Comparison of ENCODE assay signal across 16 cellular contexts in the genomic region with DNA sequence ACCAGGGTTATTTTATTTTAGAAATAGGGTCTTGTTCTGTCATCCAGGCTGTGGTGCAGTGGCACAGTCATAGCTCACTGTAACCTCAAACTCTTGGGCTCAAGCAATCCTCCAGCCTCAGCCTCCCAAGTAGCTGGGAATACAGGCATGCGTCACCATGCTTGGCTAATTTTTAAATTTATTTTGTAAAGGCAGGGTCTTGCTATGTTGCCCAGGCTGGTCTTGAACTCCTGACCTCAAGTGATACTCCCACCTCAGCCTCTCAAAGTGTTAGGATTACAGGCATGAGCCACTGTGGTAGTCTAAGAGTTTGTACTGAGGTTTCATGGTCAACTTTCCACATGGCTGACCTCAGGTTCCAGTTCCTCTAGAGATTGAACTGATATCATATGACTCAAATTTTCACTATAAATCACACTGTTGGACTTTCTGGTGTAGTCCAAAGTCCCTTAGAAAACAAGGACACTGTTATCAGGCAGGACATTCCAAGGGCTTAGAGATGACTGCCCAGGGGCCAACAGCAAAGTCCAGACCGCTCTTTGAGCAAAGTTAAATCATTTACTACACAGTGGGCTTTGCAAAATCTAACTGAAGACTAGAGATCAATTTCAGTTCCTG.
A peak's percentile ranks its signal among the peaks of the same experiment; 100 is the strongest.
DNase-seq lines count a peak whose midpoint lies in the region; ATAC-seq and TF ChIP-seq lines count a peak whose summit lies in the region.
"Had no signal": no experiment of that assay in that cellular context is flagged by ENCODE, and none has a peak within 500 bp of the region (broad histone marks: within the 10 kb centered on the region; RNA-seq: fewer than 3 reads in every experiment).

No MANE protein-coding gene starts in this region.

- H3K27me3 ChIP-seq in transverse colon = no peaks in the 10 kb centered on the region

- 74% methylated on average over 2 of the region's 2 CpGs; no CpG with 5 or more reads in 1 of the 2 donors for whole genome bisulfite sequencing in transverse colon (ENCODE audit: low coverage in 1 of 2), 2 donors

- no peaks in the 10 kb centered on the region for H3K9me3 ChIP-seq in transverse colon

- no peaks in the 10 kb centered on the region for H3K27me3 Mint-ChIP-seq in memory B cell
- no peaks in the 10 kb centered on the region for H3K27me3 Mint-ChIP-seq in T-helper 2 cell treated with Interferon-gamma antibody and Interleukin-4, amounts not matched to agents 5 μg/mL and 100 μg/mL, for 36 hours (ENCODE audit: low read depth)
- H3K27me3 Mint-ChIP-seq: effector memory CD8-positive, alpha-beta T cell had no signal

- no peaks in the 10 kb centered on the region for H3K36me3 ChIP-seq in transverse colon

- ATAC-seq in GM18858 (IDR thresholded peaks at IDR 0.05; ENCODE audit: unreplicated experiment) (peak; percentile 90), GM21825 (IDR thresholded peaks at IDR 0.05; ENCODE audit: unreplicated experiment) (peak; percentile 70), HG03442 (IDR thresholded peaks at IDR 0.05; ENCODE audit: unreplicated experiment) (peak; percentile 85), memory B cell (ENCODE audit: low read depth) (peak; percentile 63)
- ATAC-seq: effector memory CD8-positive, alpha-beta T cell; stimulated activated naive CD8-positive, alpha-beta T cell treated with anti-CD3 and anti-CD28 coated beads, Interleukin-15, Interleukin-2, amounts not matched to agents 100 U/mL and 50 U/mL, for 24 hours had no signal

- TF ChIP-seq POLR2A in transverse colon (IDR thresholded peaks at IDR 0.05) = no peak

- no peak overlapping the region for H3K4me3 Mint-ChIP-seq in memory B cell
- no peak overlapping the region for H3K4me3 Mint-ChIP-seq in T-helper 2 cell treated with Interferon-gamma antibody and Interleukin-4, amounts not matched to agents 5 μg/mL and 100 μg/mL, for 36 hours
- H3K4me3 Mint-ChIP-seq: CD4-positive, CD25-positive, alpha-beta regulatory T cell; effector memory CD8-positive, alpha-beta T cell had no signal

- peaks cover 6% of the 10 kb centered on the region for H3K4me1 Mint-ChIP-seq in memory B cell
- H3K4me1 Mint-ChIP-seq in T-helper 2 cell treated with Interferon-gamma antibody and Interleukin-4, amounts not matched to agents 5 μg/mL and 100 μg/mL, for 36 hours (ENCODE audit: low read depth) = no peaks in the 10 kb centered on the region
- H3K4me1 Mint-ChIP-seq: CD4-positive, CD25-positive, alpha-beta regulatory T cell had no signal

- H3K9me3 Mint-ChIP-seq in memory B cell = no peaks in the 10 kb centered on the region
- H3K9me3 Mint-ChIP-seq in T-helper 2 cell treated with Interferon-gamma antibody and Interleukin-4, amounts not matched to agents 5 μg/mL and 100 μg/mL, for 36 hours = no peaks in the 10 kb centered on the region
- H3K9me3 Mint-ChIP-seq: effector memory CD8-positive, alpha-beta T cell had no signal

- H3K4me3 ChIP-seq in transverse colon = no peak overlapping the region
- H3K4me3 ChIP-seq: lung had no signal

- TF ChIP-seq CTCF in transverse colon (IDR thresholded peaks at IDR 0.05) = no peak

- peaks cover 3% of the 10 kb centered on the region for H3K36me3 Mint-ChIP-seq in memory B cell
- H3K36me3 Mint-ChIP-seq in T-helper 2 cell treated with Interferon-gamma antibody and Interleukin-4, amounts not matched to agents 5 μg/mL and 100 μg/mL, for 36 hours (ENCODE audit: low read depth) = no peaks in the 10 kb centered on the region
- H3K36me3 Mint-ChIP-seq: CD4-positive, CD25-positive, alpha-beta regulatory T cell had no signal

- no peak overlapping the region for H3K27ac ChIP-seq in transverse colon

- intact Hi-C loops in transverse colon (cut with DNase I; ENCODE audit: low total_unique reads) = no loop called here

- no peaks in the 10 kb centered on the region for H3K4me1 ChIP-seq in transverse colon

- no peak for DNase-seq in memory B cell (ENCODE audit: low spot score in 2 of 2)
- DNase-seq in transverse colon = no peak
- no peak for DNase-seq in activated T-cell treated with anti-CD3 and anti-CD28 coated beads, Interleukin-2, amount 50 U/mL, for 1 hour
- no peak for DNase-seq in AG08396 (ENCODE audit: low spot score)
- no peak for DNase-seq in T-helper 2 cell treated with Interferon-gamma antibody and Interleukin-4, amounts not matched to agents 5 μg/mL and 100 μg/mL, for 36 hours (ENCODE audit: low spot score)
- DNase-seq: CD4-positive, CD25-positive, alpha-beta regulatory T cell; effector memory CD8-positive, alpha-beta T cell; GDM1; NCI-H1092; NCI-H526; SHP77; stimulated activated naive CD8-positive, alpha-beta T cell treated with anti-CD3 and anti-CD28 coated beads, Interleukin-15, Interleukin-2, amounts not matched to agents 100 U/mL and 50 U/mL, for 24 hours had no signal

- TF ChIP-seq EP300 in transverse colon (IDR thresholded peaks at IDR 0.05; ENCODE audit: low read depth) = no peak

- in situ Hi-C loops in transverse colon (cut with MboI; ENCODE audit: low pct_ligation_motif_present in 1 of 4, low pct_unique_long_range_greater_than_20kb in 1 of 4, low sequenced_read_pairs in 3 of 4) = no loop called here

- H3K27ac Mint-ChIP-seq in memory B cell = no peak overlapping the region
- H3K27ac Mint-ChIP-seq in T-helper 2 cell treated with Interferon-gamma antibody and Interleukin-4, amounts not matched to agents 5 μg/mL and 100 μg/mL, for 36 hours = no peak overlapping the region
- H3K27ac Mint-ChIP-seq: effector memory CD8-positive, alpha-beta T cell had no signal
